In the genomic region with DNA sequence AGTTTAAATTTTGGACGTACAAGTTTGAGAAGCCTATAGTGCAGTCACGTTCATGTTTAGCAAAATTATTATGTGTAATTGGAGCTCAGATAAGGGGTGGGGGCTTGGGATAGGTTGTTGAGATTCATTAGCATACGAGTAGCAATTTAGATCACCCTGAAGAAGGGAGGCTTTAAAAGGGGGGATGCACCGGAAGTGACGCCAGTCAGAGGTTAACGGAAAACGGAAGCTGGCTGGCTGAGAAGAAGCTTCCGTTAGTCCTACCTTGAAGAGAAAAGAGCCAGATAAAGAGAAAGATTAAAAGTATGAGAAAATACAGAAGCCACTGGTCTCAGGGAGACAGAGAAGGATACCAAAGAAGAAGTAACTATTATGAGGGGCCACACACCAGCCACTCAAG, we compare ENCODE assay signal across 1 cellular context.
TF ChIP-seq lines count a peak whose summit lies in the region.

No MANE protein-coding gene starts in this region.

TF ChIP-seq in K562, 482 proteins besides CTCF, POLR2A, EP300 and RAD21:
- no peak for TF ChIP-seq RFX1 (IDR thresholded peaks at IDR 0.05)
- TF ChIP-seq, protein P1, sequence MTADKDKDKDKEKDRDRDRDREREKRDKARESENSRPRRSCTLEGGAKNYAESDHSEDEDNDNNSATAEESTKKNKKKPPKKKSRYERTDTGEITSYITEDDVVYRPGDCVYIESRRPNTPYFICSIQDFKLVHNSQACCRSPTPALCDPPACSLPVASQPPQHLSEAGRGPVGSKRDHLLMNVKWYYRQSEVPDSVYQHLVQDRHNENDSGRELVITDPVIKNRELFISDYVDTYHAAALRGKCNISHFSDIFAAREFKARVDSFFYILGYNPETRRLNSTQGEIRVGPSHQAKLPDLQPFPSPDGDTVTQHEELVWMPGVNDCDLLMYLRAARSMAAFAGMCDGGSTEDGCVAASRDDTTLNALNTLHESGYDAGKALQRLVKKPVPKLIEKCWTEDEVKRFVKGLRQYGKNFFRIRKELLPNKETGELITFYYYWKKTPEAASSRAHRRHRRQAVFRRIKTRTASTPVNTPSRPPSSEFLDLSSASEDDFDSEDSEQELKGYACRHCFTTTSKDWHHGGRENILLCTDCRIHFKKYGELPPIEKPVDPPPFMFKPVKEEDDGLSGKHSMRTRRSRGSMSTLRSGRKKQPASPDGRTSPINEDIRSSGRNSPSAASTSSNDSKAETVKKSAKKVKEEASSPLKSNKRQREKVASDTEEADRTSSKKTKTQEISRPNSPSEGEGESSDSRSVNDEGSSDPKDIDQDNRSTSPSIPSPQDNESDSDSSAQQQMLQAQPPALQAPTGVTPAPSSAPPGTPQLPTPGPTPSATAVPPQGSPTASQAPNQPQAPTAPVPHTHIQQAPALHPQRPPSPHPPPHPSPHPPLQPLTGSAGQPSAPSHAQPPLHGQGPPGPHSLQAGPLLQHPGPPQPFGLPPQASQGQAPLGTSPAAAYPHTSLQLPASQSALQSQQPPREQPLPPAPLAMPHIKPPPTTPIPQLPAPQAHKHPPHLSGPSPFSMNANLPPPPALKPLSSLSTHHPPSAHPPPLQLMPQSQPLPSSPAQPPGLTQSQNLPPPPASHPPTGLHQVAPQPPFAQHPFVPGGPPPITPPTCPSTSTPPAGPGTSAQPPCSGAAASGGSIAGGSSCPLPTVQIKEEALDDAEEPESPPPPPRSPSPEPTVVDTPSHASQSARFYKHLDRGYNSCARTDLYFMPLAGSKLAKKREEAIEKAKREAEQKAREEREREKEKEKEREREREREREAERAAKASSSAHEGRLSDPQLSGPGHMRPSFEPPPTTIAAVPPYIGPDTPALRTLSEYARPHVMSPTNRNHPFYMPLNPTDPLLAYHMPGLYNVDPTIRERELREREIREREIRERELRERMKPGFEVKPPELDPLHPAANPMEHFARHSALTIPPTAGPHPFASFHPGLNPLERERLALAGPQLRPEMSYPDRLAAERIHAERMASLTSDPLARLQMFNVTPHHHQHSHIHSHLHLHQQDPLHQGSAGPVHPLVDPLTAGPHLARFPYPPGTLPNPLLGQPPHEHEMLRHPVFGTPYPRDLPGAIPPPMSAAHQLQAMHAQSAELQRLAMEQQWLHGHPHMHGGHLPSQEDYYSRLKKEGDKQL (CRISPR knock-in tag; IDR thresholded peaks at IDR 0.05; ENCODE audit: borderline replicate concordance): no peak
- TF ChIP-seq SMAD4 (CRISPR knock-in tag; conservative IDR thresholded peaks at IDR 0.05): no peak
- TF ChIP-seq, protein P2, sequence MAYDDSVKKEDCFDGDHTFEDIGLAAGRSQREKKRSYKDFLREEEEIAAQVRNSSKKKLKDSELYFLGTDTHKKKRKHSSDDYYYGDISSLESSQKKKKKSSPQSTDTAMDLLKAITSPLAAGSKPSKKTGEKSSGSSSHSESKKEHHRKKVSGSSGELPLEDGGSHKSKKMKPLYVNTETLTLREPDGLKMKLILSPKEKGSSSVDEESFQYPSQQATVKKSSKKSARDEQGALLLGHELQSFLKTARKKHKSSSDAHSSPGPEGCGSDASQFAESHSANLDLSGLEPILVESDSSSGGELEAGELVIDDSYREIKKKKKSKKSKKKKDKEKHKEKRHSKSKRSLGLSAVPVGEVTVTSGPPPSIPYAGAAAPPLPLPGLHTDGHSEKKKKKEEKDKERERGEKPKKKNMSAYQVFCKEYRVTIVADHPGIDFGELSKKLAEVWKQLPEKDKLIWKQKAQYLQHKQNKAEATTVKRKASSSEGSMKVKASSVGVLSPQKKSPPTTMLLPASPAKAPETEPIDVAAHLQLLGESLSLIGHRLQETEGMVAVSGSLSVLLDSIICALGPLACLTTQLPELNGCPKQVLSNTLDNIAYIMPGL (CRISPR knock-in tag; IDR thresholded peaks at IDR 0.05): no peak
- no peak for TF ChIP-seq SMARCE1 (IDR thresholded peaks at IDR 0.05)
- TF ChIP-seq RAD51 (IDR thresholded peaks at IDR 0.05; ENCODE audit: borderline replicate concordance, low read depth): no peak
- TF ChIP-seq ZNF121 (CRISPR knock-in tag; conservative IDR thresholded peaks at IDR 0.05): no peak
- TF ChIP-seq NUFIP1 (IDR thresholded peaks at IDR 0.05; ENCODE audit: partially characterized antibody): no peak
- TF ChIP-seq FOXA1 (IDR thresholded peaks at IDR 0.05; ENCODE audit: borderline replicate concordance): no peak
- no peak for TF ChIP-seq ZNF717 (CRISPR knock-in tag; IDR thresholded peaks at IDR 0.05)
- no peak for TF ChIP-seq NCOA1 (IDR thresholded peaks at IDR 0.05; ENCODE audit: low read depth)
- TF ChIP-seq HNRNPK (IDR thresholded peaks at IDR 0.05; ENCODE audit: low read depth, low read length, poor library complexity, severe bottlenecking): no peak
- TF ChIP-seq SIX5 (IDR thresholded peaks at IDR 0.05; ENCODE audit: borderline replicate concordance in 1 of 2, insufficient read depth in 1 of 2, low read depth in 1 of 2, low read length in 2 of 2): no peak
- no peak for TF ChIP-seq HOXB6 (CRISPR knock-in tag; IDR thresholded peaks at IDR 0.05; ENCODE audit: borderline replicate concordance)
- TF ChIP-seq ZNF584 (CRISPR knock-in tag; IDR thresholded peaks at IDR 0.05; ENCODE audit: low read depth): no peak
- no peak for TF ChIP-seq CEBPG (CRISPR knock-in tag; IDR thresholded peaks at IDR 0.05)
- TF ChIP-seq CEBPG (tag; conservative IDR thresholded peaks at IDR 0.05 in 1 of 2, IDR thresholded peaks at IDR 0.05 in 1 of 2): no peak
